Comparison of ENCODE assay signal across 15 cellular contexts in genomic region chr3:100004931-100005330, GRCh38.
DNase-seq lines count a peak whose midpoint lies in the region; ATAC-seq and TF ChIP-seq lines count a peak whose summit lies in the region.
"Had no signal": no experiment of that assay in that cellular context is flagged by ENCODE, and none has a peak within 500 bp of the region (broad histone marks: within the 10 kb centered on the region; RNA-seq: fewer than 3 reads in every experiment).

No MANE protein-coding gene starts in this region.

- TF ChIP-seq CTCF in mesothelial cell of epicardium (IDR thresholded peaks at IDR 0.05; ENCODE audit: unreplicated experiment) (no peak), smooth muscle cell (IDR thresholded peaks at IDR 0.05; ENCODE audit: borderline replicate concordance, insufficient read depth, poor library complexity, severe bottlenecking) (no peak)

- peaks cover 62% of the 10 kb centered on the region for H3K4me1 Mint-ChIP-seq in mesothelial cell of epicardium

- H3K79me2 ChIP-seq in smooth muscle cell (ENCODE audit: low read depth), result no peaks in the 10 kb centered on the region

- H2AFZ ChIP-seq in smooth muscle cell (ENCODE audit: low read depth), result no peak overlapping the region

- no peaks in the 10 kb centered on the region for H3F3A ChIP-seq in smooth muscle cell (ENCODE audit: low read depth)

- no peak overlapping the region for H3K4me2 ChIP-seq in smooth muscle cell

- 92% methylated on average over 1 of the region's 1 CpG for WGBS in smooth muscle cell (ENCODE audit: low lambda C conversion rate)

- H3K27me3 ChIP-seq in smooth muscle cell (ENCODE audit: low read depth), result no peaks in the 10 kb centered on the region

- no peaks in the 10 kb centered on the region for H3K9me3 Mint-ChIP-seq in mesothelial cell of epicardium
- H3K9me3 Mint-ChIP-seq: CD8-positive, alpha-beta T cell; HFFc6 had no signal

- peak overlapping the region; percentile 19 for H3K27ac Mint-ChIP-seq in mesothelial cell of epicardium
- H3K27ac Mint-ChIP-seq: CD8-positive, alpha-beta T cell; HFFc6 had no signal

- no peak overlapping the region for H3K9ac ChIP-seq in smooth muscle cell (ENCODE audit: low read depth)

- H3K4me3 ChIP-seq in smooth muscle cell, result no peak overlapping the region

- H3K4me1 ChIP-seq in smooth muscle cell (ENCODE audit: low read depth), result peaks cover 16% of the 10 kb centered on the region

- H3K27ac ChIP-seq in smooth muscle cell (ENCODE audit: low read depth), result peak overlapping the region; percentile 59

- ATAC-seq in HG02798 (IDR thresholded peaks at IDR 0.05; ENCODE audit: poor library complexity, unreplicated experiment), result no peak
- ATAC-seq: CD8-positive, alpha-beta T cell had no signal

- H3K36me3 ChIP-seq in smooth muscle cell (ENCODE audit: low read depth), result no peaks in the 10 kb centered on the region

- no peak overlapping the region for H3K4me3 Mint-ChIP-seq in mesothelial cell of epicardium
- H3K4me3 Mint-ChIP-seq: CD8-positive, alpha-beta T cell; HFFc6 had no signal

- H3K27me3 Mint-ChIP-seq in mesothelial cell of epicardium (ENCODE audit: low read depth), result no peaks in the 10 kb centered on the region

- H3K9me3 ChIP-seq in smooth muscle cell (replicated peaks; ENCODE audit: low read depth), result no peaks in the 10 kb centered on the region

- peak; percentile 37 for DNase-seq in NCI-H69 (lab: John Stamatoyannopoulos, UW)
- peak; percentile 60 for DNase-seq in dermis blood vessel endothelial cell
- DNase-seq in mesothelial cell of epicardium (ENCODE audit: low spot score in 2 of 2, unreplicated experiment in 2 of 2), result no peak
- DNase-seq in smooth muscle cell (lab: John Stamatoyannopoulos, UW; ENCODE audit: unreplicated experiment), result no peak
- no peak for DNase-seq in effector CD4-positive, alpha-beta T cell
- DNase-seq in H4 (ENCODE audit: low spot score), result no peak
- DNase-seq: CD8-positive, alpha-beta T cell; HFFc6; Karpas-422; NCI-H1105 treated with DMSO at 0.1 percent for 48 hours; NCI-H187 treated with DMSO at 0.1 percent for 48 hours; NCI-H446; NCI-H774; SIG-M5 had no signal

- H3K36me3 Mint-ChIP-seq in mesothelial cell of epicardium, result no peaks in the 10 kb centered on the region

- no peaks in the 10 kb centered on the region for H4K20me1 ChIP-seq in smooth muscle cell (ENCODE audit: low read depth)

Comparison
In these comparisons a context has a peak if more than half of its experiments do, and no peak if none do; other contexts are left out.
1. DNase-seq: peak in NCI-H69 (single experiment) and dermis blood vessel endothelial cell (single experiment); none in mesothelial cell of epicardium (0 of 2), smooth muscle cell (single experiment), effector CD4-positive, alpha-beta T cell (single experiment) and H4 (single experiment).